Comparison of ENCODE assay signal across 11 cellular contexts in the genomic region with DNA sequence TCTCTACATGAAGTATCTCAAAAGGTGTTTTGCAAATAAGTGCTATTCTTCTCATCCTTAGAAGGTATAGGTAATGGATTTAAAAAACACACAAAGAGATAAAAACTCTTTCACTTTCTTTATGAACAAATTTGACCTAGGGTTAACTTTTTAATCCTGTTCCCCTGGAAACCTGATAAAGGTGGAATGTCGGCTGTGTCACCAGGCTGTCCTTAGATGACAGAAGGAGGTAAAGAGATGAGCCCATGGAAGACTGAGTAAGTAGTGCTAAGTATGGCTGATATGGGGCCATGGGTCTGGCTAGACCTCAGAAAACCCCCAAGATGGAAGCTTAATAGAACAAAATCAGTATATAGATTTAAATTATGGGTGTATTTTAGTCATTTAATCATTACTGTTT.
"Had no signal": no experiment of that assay in that cellular context is flagged by ENCODE, and none has a peak within 500 bp of the region (broad histone marks: within the 10 kb centered on the region; RNA-seq: fewer than 3 reads in every experiment).

No MANE protein-coding gene starts in this region.

- H3K4me3 Mint-ChIP-seq: GM23338, H9, HFFc6 had no signal

- H3K4me1 Mint-ChIP-seq: GM23338, H9 had no signal

- H3K36me3 ChIP-seq: HAP-1 had no signal

- H2AFZ ChIP-seq: GM23248, GM23338 had no signal

- H3K4me1 ChIP-seq: HAP-1 had no signal

- FAIRE-seq: H1, H54 had no signal

- H3K27ac ChIP-seq: GM23248 had no signal

- H3K4me2 ChIP-seq: GM23338 had no signal

- DNase-seq: GM23248, GOT3, H7, H9, HCEC 1CT, HFFc6 had no signal

- ATAC-seq: GM23338, HCT116 had no signal

- H3K9ac ChIP-seq: GM23248 had no signal

- H3K4me3 ChIP-seq: GM23248, GM23338, HAP-1 had no signal

- H3K27ac Mint-ChIP-seq: GM23338, HFFc6 had no signal
